Comparison of ENCODE assay signal across 30 cellular contexts in genomic region chr4:33650036-33650435, GRCh38.
"Had no signal": no experiment of that assay in that cellular context is flagged by ENCODE, and none has a peak within 500 bp of the region (broad histone marks: within the 10 kb centered on the region; RNA-seq: fewer than 3 reads in every experiment).

No MANE protein-coding gene starts in this region.

- H3K9me3 ChIP-seq: breast epithelium, colonic mucosa, gastrocnemius medialis had no signal

- H3K4me3 ChIP-seq: breast epithelium, cardiac muscle cell, colonic mucosa, dorsolateral prefrontal cortex, gastrocnemius medialis had no signal

- H3K9me3 Mint-ChIP-seq: brain, endodermal cell had no signal

- H3K27ac ChIP-seq: breast epithelium, cardiac muscle cell, colonic mucosa, dorsolateral prefrontal cortex, foreskin keratinocyte, gastrocnemius medialis had no signal

- DNase-seq: activated CD4-positive, alpha-beta T cell treated with anti-CD3 and anti-CD28 coated beads for 1 hour; activated CD4-positive, alpha-beta T cell treated with anti-CD3 and anti-CD28 coated beads for 48 hours; activated CD4-positive, alpha-beta T cell treated with anti-CD3 and anti-CD28 coated beads, Interleukin-2, amount 50 U/mL, for 1 hour; activated CD4-positive, alpha-beta T cell treated with anti-CD3 and anti-CD28 coated beads, Interleukin-2, amount 50 U/mL, for 48 hours; activated CD8-positive, alpha-beta memory T cell treated with anti-CD3 and anti-CD28 coated beads for 24 hours; activated CD8-positive, alpha-beta T cell treated with anti-CD3 and anti-CD28 coated beads for 36 hours; activated effector memory CD4-positive, alpha-beta T cell treated with Interleukin-2 at 50 U/mL for 16 hours; activated gamma-delta T cell treated with Interleukin-2 at 50 U/mL for 16 hours; activated naive CD4-positive, alpha-beta T cell treated with anti-CD3 and anti-CD28 coated beads, Interleukin-2, amount 50 U/mL, for 16 hours; activated naive CD4-positive, alpha-beta T cell treated with Interleukin-2 at 50 U/mL for 16 hours; activated T-cell treated with anti-CD3 and anti-CD28 coated beads, Interleukin-2, amount 50 U/mL, for 4 hours; amygdala; aorta; central memory CD4-positive, alpha-beta T cell; cerebellar nuclear complex; colonic mucosa; dorsolateral prefrontal cortex; effector memory CD4-positive, alpha-beta T cell; endodermal cell; foreskin keratinocyte; gastrocnemius medialis; glutamatergic neuron; T-helper 1 cell; T-helper 17 cell had no signal

- H3K36me3 Mint-ChIP-seq: activated naive CD8-positive, alpha-beta T cell; brain had no signal

- H3K27me3 ChIP-seq: breast epithelium, cardiac muscle cell, colonic mucosa, dorsolateral prefrontal cortex, foreskin keratinocyte, gastrocnemius medialis had no signal

- H3K4me3 Mint-ChIP-seq: activated CD8-positive, alpha-beta T cell treated with anti-CD3 and anti-CD28 coated beads for 36 hours; activated naive CD8-positive, alpha-beta T cell; activated T-cell treated with anti-CD3 and anti-CD28 coated beads, Interleukin-2, amount 50 U/mL, for 4 hours; activated T-helper 17 cell treated with anti-CD3 and anti-CD28 coated beads, Interleukin-2, amount 50 U/mL, for 72 hours; brain; endodermal cell; T-helper 17 cell had no signal

- H3K36me3 ChIP-seq: breast epithelium, cardiac muscle cell, colonic mucosa, gastrocnemius medialis had no signal

- H3K27me3 Mint-ChIP-seq: activated CD8-positive, alpha-beta T cell treated with anti-CD3 and anti-CD28 coated beads for 36 hours; activated naive CD8-positive, alpha-beta T cell; activated T-helper 17 cell treated with anti-CD3 and anti-CD28 coated beads, Interleukin-2, amount 50 U/mL, for 72 hours; T-helper 17 cell had no signal

- H3K4me1 Mint-ChIP-seq: activated T-helper 17 cell treated with anti-CD3 and anti-CD28 coated beads, Interleukin-2, amount 50 U/mL, for 72 hours; brain; endodermal cell; T-helper 17 cell had no signal

- H3K4me1 ChIP-seq: breast epithelium, colonic mucosa, foreskin keratinocyte, gastrocnemius medialis had no signal

- ATAC-seq: activated CD8-positive, alpha-beta T cell treated with anti-CD3 and anti-CD28 coated beads for 36 hours; activated T-cell treated with anti-CD3 and anti-CD28 coated beads, Interleukin-2, amount 50 U/mL, for 4 hours; activated T-helper 17 cell treated with anti-CD3 and anti-CD28 coated beads, Interleukin-2, amount 50 U/mL, for 72 hours; esophagus mucosa; foreskin keratinocyte; gastrocnemius medialis; T-helper 17 cell had no signal

- H3K27ac Mint-ChIP-seq: activated CD8-positive, alpha-beta T cell treated with anti-CD3 and anti-CD28 coated beads for 36 hours; activated naive CD8-positive, alpha-beta T cell; activated T-helper 17 cell treated with anti-CD3 and anti-CD28 coated beads, Interleukin-2, amount 50 U/mL, for 72 hours; brain; endodermal cell; T-helper 17 cell had no signal
